ENCODE assay signal across 25 cellular contexts in genomic region chr14:50380455-50380854, GRCh38.
A peak's percentile ranks its signal among the peaks of the same experiment; 100 is the strongest.
DNase-seq lines count a peak whose midpoint lies in the region; FAIRE-seq and TF ChIP-seq lines count a peak whose summit lies in the region.
"Had no signal": no experiment of that assay in that cellular context is flagged by ENCODE, and none has a peak within 500 bp of the region (broad histone marks: within the 10 kb centered on the region; RNA-seq: fewer than 3 reads in every experiment).

No MANE protein-coding gene starts in this region.

- FAIRE-seq in urothelium cell line (lab: Jason Lieb, UNC): peak; percentile 86
- FAIRE-seq: A204.1, GM12878, GM12892, GM18507 had no signal

- CTCF ChIA-PET in HEK293 (lab: Yijun Ruan, JAX): no interaction called here

- H3K27ac ChIP-seq in HEK293 (ENCODE audit: extremely low read depth, low read depth, low read length): no peak overlapping the region
- H3K27ac ChIP-seq: BLaER1 had no signal

- H3K4me3 ChIP-seq in HEK293 (ENCODE audit: low read depth, low read length): no peak overlapping the region
- H3K4me3 ChIP-seq: BLaER1, GM12878 had no signal

- H3K4me1 ChIP-seq in HEK293 (ENCODE audit: control insufficient read depth, insufficient read depth, low read length): peaks cover 11% of the 10 kb centered on the region; the same call in 1 of the 2 replicates
- H3K4me1 ChIP-seq: BE2C, BLaER1 had no signal

- H3K36me3 ChIP-seq in HEK293 (ENCODE audit: control insufficient read depth in 2 of 2, insufficient read depth in 1 of 2, low read length in 2 of 2): peaks cover 0 to 11% of the 10 kb centered on the region in 2 experiments; a peak in 1 of 3 replicates
- H3K36me3 ChIP-seq: BE2C, BLaER1 had no signal

- H3K9me3 ChIP-seq in HEK293 (ENCODE audit: control insufficient read depth, insufficient read depth, low read depth, low read length): no peaks in the 10 kb centered on the region
- H3K9me3 ChIP-seq: BE2C, BLaER1 had no signal

- TF ChIP-seq CTCF in HEK293 (tag by site-specific recombination; IDR thresholded peaks at IDR 0.05): no peak

- POLR2A ChIA-PET in HEK293 (lab: Yijun Ruan, JAX): no interaction called here

- peak; percentile 19 for DNase-seq in NCI-H69 (lab: John Stamatoyannopoulos, UW)
- no peak for DNase-seq in urothelium cell line (ENCODE audit: low spot score)
- no peak for DNase-seq in epidermal melanocyte (ENCODE audit: insufficient read length, low spot score)
- DNase-seq in NCI-H1092 treated with DMSO at 0.1 percent for 48 hours (lab: John Stamatoyannopoulos, UW): no peak
- DNase-seq: 8988T; ACHN; BE2C; C1 segment of cervical spinal cord; CD4-positive, alpha-beta memory T cell; CD4-positive, CD25-positive, alpha-beta regulatory T cell; CD8-positive, alpha-beta memory T cell; COR-L47; DMS 273 treated with DMSO at 0.1 percent for 48 hours; DMS153; DMS53; DMS79; DND-41; EL; GDM1 had no signal

TF ChIP-seq in HEK293, 187 proteins besides CTCF, POLR2A, EP300 and RAD21:
- no peak for TF ChIP-seq EGR2 (tag by site-specific recombination; IDR thresholded peaks at IDR 0.05; ENCODE audit: low read depth)
- TF ChIP-seq ZNF623 (tag by site-specific recombination; IDR thresholded peaks at IDR 0.05): no peak
- no peak for TF ChIP-seq ZNF626 (tag by site-specific recombination; IDR thresholded peaks at IDR 0.05)
- TF ChIP-seq ATF2 (tag by site-specific recombination; IDR thresholded peaks at IDR 0.05; ENCODE audit: low read depth): peak; percentile 67; the same call in 1 of the 2 replicates
- no peak for TF ChIP-seq ZNF280C (tag by site-specific recombination; IDR thresholded peaks at IDR 0.05)
